In the genomic region with DNA sequence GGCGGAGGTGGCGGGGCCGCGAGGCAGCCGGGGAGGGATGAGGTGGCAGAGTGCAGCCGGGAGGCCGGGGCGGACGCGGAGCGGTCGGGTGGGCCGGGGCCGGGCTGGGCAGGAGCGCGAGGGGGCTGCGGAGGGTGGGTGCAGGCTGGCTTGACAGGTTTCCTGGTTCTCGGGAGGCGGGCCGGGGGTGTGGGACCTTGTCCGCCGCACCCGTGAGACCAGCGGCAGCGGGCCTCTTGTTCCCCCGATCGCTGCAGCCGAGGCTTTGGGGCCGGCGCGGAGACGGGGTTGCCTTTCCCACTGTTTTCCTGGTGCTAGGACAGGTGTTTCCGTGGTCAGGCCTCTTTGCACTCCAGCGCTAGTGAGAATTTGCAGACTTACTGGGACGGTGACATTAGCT, we compare ENCODE assay signal across 8 cellular contexts. TPM values are rescaled to one million over a fixed set of nuclear protein-coding genes. Genes with fewer than 3 reads are reported as not detected.
DNase-seq lines count a peak whose midpoint lies in the region; ATAC-seq and TF ChIP-seq lines count a peak whose summit lies in the region.
"Not testable (repeated sequence)": the region's sequence is repeated elsewhere in the genome, so short reads cannot be mapped to it uniquely, and the experiment has no call there.

No MANE protein-coding gene starts in this region.

- POLR2A ChIA-PET in HCT116 (lab: Charles Lee), result not testable (repeated sequence)

- peaks cover 12% of the 10 kb centered on the region for H3K9me3 Mint-ChIP-seq in glutamatergic neuron (ENCODE audit: unreplicated experiment)
- not testable (repeated sequence) for H3K9me3 Mint-ChIP-seq in nephron progenitor cell

- H3K4me1 Mint-ChIP-seq in glutamatergic neuron (ENCODE audit: low read depth, unreplicated experiment), result not testable (repeated sequence)
- peaks cover 15% of the 10 kb centered on the region for H3K4me1 Mint-ChIP-seq in nephron progenitor cell

- H3K4me3 ChIP-seq in HCT116 (replicated peaks in 1 of 2; ENCODE audit: low read depth in 1 of 2, low read length in 2 of 2) (peak overlapping the region; percentile 58 to 71), SU-DHL-6 (ENCODE audit: insufficient read depth, low read length, poor library complexity, severe bottlenecking) (peak overlapping the region; percentile 66), adrenal gland (peak overlapping the region in 2 of 4 donors; percentile 56 to 92), stomach smooth muscle (ENCODE audit: low read length in 2 of 2) (peak overlapping the region; percentile 72 to 78)

- H3K36me3 ChIP-seq in HCT116 (ENCODE audit: control insufficient read depth in 1 of 2, insufficient read depth in 2 of 2, low read length in 2 of 2); SU-DHL-6 (ENCODE audit: low read length); adrenal gland (replicated peaks in 1 of 2); stomach smooth muscle (ENCODE audit: control insufficient read depth in 2 of 2, insufficient read depth in 2 of 2, low read length in 2 of 2): not testable (repeated sequence)

- peaks cover 22% of the 10 kb centered on the region for H3K79me2 ChIP-seq in HCT116 (ENCODE audit: insufficient read depth, low read length)
- H3K79me2 ChIP-seq in SU-DHL-6 (ENCODE audit: insufficient read depth, low read length), result peaks cover 16% of the 10 kb centered on the region; the same call in 1 of the 2 replicates

- H3K27ac ChIP-seq in HCT116 (ENCODE audit: low read depth, low read length) (peak overlapping the region; percentile 53), adrenal gland (peak overlapping the region in 4 of 5 donors; percentile 85 to 98 (median 90))
- not testable (repeated sequence) for H3K27ac ChIP-seq in SU-DHL-6 (ENCODE audit: low read depth, low read length); stomach smooth muscle (ENCODE audit: low read length)

- not testable (repeated sequence) for BruUV-seq in HCT116 (replicated peaks; lab: Mats Ljungman, UMichigan)

- TF ChIP-seq CTCF in HCT116 (IDR thresholded peaks at IDR 0.05 in 2 of 3, conservative IDR thresholded peaks at IDR 0.05 in 1 of 3; ENCODE audit: borderline replicate concordance in 1 of 3, insufficient read depth in 1 of 3, low read depth in 2 of 3, low read length in 2 of 3); SU-DHL-6 (IDR thresholded peaks at IDR 0.05; ENCODE audit: insufficient read depth, low read length, poor library complexity, severe bottlenecking); adrenal gland (IDR thresholded peaks at IDR 0.05); glutamatergic neuron (IDR thresholded peaks at IDR 0.05; ENCODE audit: partially characterized antibody, unreplicated experiment); nephron progenitor cell (IDR thresholded peaks at IDR 0.05): not testable (repeated sequence)

- H3K36me3 Mint-ChIP-seq in glutamatergic neuron (ENCODE audit: unreplicated experiment); nephron progenitor cell (ENCODE audit: low read depth): not testable (repeated sequence)

- TF ChIP-seq RAD21 in HCT116 (IDR thresholded peaks at IDR 0.05; ENCODE audit: low read depth), result not testable (repeated sequence)

- H3K4me2 ChIP-seq in HCT116 (ENCODE audit: low read length) (peak overlapping the region; percentile 88), SU-DHL-6 (ENCODE audit: low read depth, low read length, poor library complexity, severe bottlenecking) (peak overlapping the region; percentile 81)

- DNase-seq in EL, result peak; percentile 29
- DNase-seq in HCT116 (ENCODE audit: low read depth, low spot score), result not testable (repeated sequence)
- peak; percentile 49 for DNase-seq in LHCN-M2 (ENCODE audit: low read depth)
- peak; percentile 37 to 66 (median 48) for DNase-seq in adrenal gland
- peak; percentile 67 for DNase-seq in glutamatergic neuron
- peak; percentile 62 for DNase-seq in nephron progenitor cell

- peak overlapping the region; percentile 86 for H3K27ac Mint-ChIP-seq in glutamatergic neuron (ENCODE audit: unreplicated experiment)
- H3K27ac Mint-ChIP-seq in nephron progenitor cell, result peak overlapping the region; percentile 82

- H3K9me2 ChIP-seq in HCT116 (ENCODE audit: insufficient read depth); SU-DHL-6 (replicated peaks; ENCODE audit: insufficient read depth, low read length): not testable (repeated sequence)

- RAD21 ChIA-PET in HCT116 (lab: Charles Lee; ENCODE audit: low non-redundant PET in 1 of 2, low total read pairs in 2 of 2, uncharacterized antibody in 2 of 2, unreplicated experiment in 2 of 2), result not testable (repeated sequence)

- not testable (repeated sequence) for H3F3A ChIP-seq in SU-DHL-6 (ENCODE audit: insufficient read depth)

- H3K27me3 ChIP-seq in HCT116 (ENCODE audit: insufficient read depth, low read length); SU-DHL-6 (ENCODE audit: low read length); adrenal gland; stomach smooth muscle (ENCODE audit: control insufficient read depth in 1 of 2, insufficient read depth in 2 of 2, low read length in 2 of 2): not testable (repeated sequence)

- intact Hi-C loops in HCT116 (cut with micrococcal nuclease); adrenal gland (cut with DNase I): not testable (repeated sequence)

- H3K4me3 Mint-ChIP-seq in glutamatergic neuron (ENCODE audit: unreplicated experiment) (peak overlapping the region; percentile 88), nephron progenitor cell (peak overlapping the region; percentile 94)

- not testable (repeated sequence) for H4K20me1 ChIP-seq in HCT116 (ENCODE audit: insufficient read depth); SU-DHL-6 (ENCODE audit: low read depth, low read length)

- CTCF ChIA-PET in HCT116 (lab: Charles Lee), result not testable (repeated sequence)

- not testable (repeated sequence) for H3K9me3 ChIP-seq in HCT116 (ENCODE audit: control insufficient read depth in 1 of 2, insufficient read depth in 1 of 2, low read depth in 1 of 2, low read length in 2 of 2); SU-DHL-6 (ENCODE audit: insufficient read depth, low read length); adrenal gland (replicated peaks in 1 of 3); stomach smooth muscle (ENCODE audit: control insufficient read depth in 2 of 2, low read length in 2 of 2)

- peaks cover 2 to 18% of the 10 kb centered on the region in 2 experiments; a peak in 3 of 4 replicates for H3K4me1 ChIP-seq in HCT116 (ENCODE audit: control insufficient read depth in 1 of 2, insufficient read depth in 2 of 2, low read length in 2 of 2)
- peaks cover 0 to 11% of the 10 kb centered on the region in 2 donors for H3K4me1 ChIP-seq in adrenal gland (replicated peaks in 1 of 2)
- not testable (repeated sequence) for H3K4me1 ChIP-seq in stomach smooth muscle (ENCODE audit: control insufficient read depth, insufficient read depth, low read length)

- ATAC-seq in HCT116, result peak; percentile 7

- peak overlapping the region; percentile 77 for H3K9ac ChIP-seq in HCT116 (ENCODE audit: low read length)
- peak overlapping the region; percentile 60 for H3K9ac ChIP-seq in SU-DHL-6 (ENCODE audit: low read length)
- H3K9ac ChIP-seq in stomach smooth muscle (ENCODE audit: low read length in 2 of 2), result peak overlapping the region; percentile 58 to 72

- not testable (repeated sequence) for H2AFZ ChIP-seq in HCT116 (ENCODE audit: low read depth, low read length, poor library complexity, severe bottlenecking)
- H2AFZ ChIP-seq in SU-DHL-6 (ENCODE audit: low read depth, low read length, severe bottlenecking), result peak overlapping the region; percentile 46

- TF ChIP-seq POLR2A in HCT116 (IDR thresholded peaks at IDR 0.05; ENCODE audit: borderline replicate concordance, extremely low read depth, insufficient read depth, insufficient read length); adrenal gland (IDR thresholded peaks at IDR 0.05): not testable (repeated sequence)

- 0 to 1% (median 1%) methylated on average over 16 to 30 of the region's 35 CpGs; no CpG with 5 or more reads in 1 of the 4 donors for WGBS in adrenal gland, 4 donors

- not testable (repeated sequence) for H3K27me3 Mint-ChIP-seq in glutamatergic neuron (ENCODE audit: unreplicated experiment); nephron progenitor cell (ENCODE audit: low read depth, poor library complexity)

RNA-seq across cellular contexts. Expression of a gene that starts 32.3 kb away (rescaled TPM):
- total RNA-seq in HCT116 (2021; ENCODE audit: unreplicated experiment) (7.2 TPM), LHCN-M2 (2014; rRNA removed) (13.7 and 19.3 TPM in 2 replicates), adrenal gland (100 to 1,000 TPM in 2 of 8 donors, 10 to 100 TPM in 6; 37.6 to 180 (median 68.5) TPM), glutamatergic neuron (ENCODE audit: unreplicated experiment) (70.6 TPM)
- 5.0 and 6.4 TPM in 2 replicates for polyA plus RNA-seq in HCT116 (2012)
- 7.8 TPM for polyA plus RNA-seq in LHCN-M2 (2012)
- 10 to 100 TPM in 2 of 3 donors, 1 to 10 TPM in 1; 9.6 to 67.7 (median 18.6) TPM for polyA plus RNA-seq in adrenal gland

RNA-seq across cellular contexts. Expression of a gene that starts 47.9 kb away (rescaled TPM):
- total RNA-seq in HCT116 (2021; ENCODE audit: unreplicated experiment) (2.5 TPM), LHCN-M2 (2014; rRNA removed) (8.4 and 9.9 TPM in 2 replicates), adrenal gland (10 to 100 TPM; 12.0 to 75.5 (median 39.9) TPM), glutamatergic neuron (ENCODE audit: unreplicated experiment) (34.0 TPM)
- polyA plus RNA-seq in HCT116 (2012), result 0.49 and 0.60 TPM in 2 replicates
- 1.6 TPM for polyA plus RNA-seq in LHCN-M2 (2012)
- 10 to 100 TPM; 23.6 to 60.5 (median 29.9) TPM for polyA plus RNA-seq in adrenal gland
